ENCODE assay signal across 17 cellular contexts in the genomic region with DNA sequence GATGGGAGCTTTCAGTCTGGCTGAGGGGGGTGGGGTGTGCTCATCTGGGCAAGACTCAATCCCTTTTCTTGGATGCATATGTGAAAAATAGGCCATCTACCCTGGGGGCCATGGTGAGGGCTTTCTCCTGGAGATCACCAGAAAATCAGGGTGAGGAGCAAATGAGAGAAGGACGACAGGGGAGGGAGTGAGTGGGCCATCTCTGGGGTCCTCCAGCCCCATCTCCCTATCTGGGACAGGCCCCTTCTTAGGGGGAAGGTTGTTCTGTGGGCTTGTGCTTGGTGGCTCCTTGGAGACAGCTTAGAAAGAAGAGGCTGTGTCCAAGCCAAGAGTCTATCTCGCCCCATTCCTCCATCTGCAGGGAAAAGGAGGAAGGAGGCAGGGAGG.
A peak's percentile ranks its signal among the peaks of the same experiment; 100 is the strongest.
DNase-seq lines count a peak whose midpoint lies in the region; ATAC-seq and TF ChIP-seq lines count a peak whose summit lies in the region.
"Had no signal": no experiment of that assay in that cellular context is flagged by ENCODE, and none has a peak within 500 bp of the region (broad histone marks: within the 10 kb centered on the region; RNA-seq: fewer than 3 reads in every experiment).

No MANE protein-coding gene starts in this region.

- no peak overlapping the region for H3K4me3 Mint-ChIP-seq in activated CD8-positive, alpha-beta memory T cell treated with anti-CD3 and anti-CD28 coated beads, Interleukin-2, amount 10 ng/mL, durations not matched to agents 7 days and 5 days
- H3K4me3 Mint-ChIP-seq: CD8-positive, alpha-beta memory T cell had no signal

- intact Hi-C loops in left ventricle myocardium superior (cut with micrococcal nuclease): no loop called here

- H3K27me3 Mint-ChIP-seq in activated CD8-positive, alpha-beta memory T cell treated with anti-CD3 and anti-CD28 coated beads, Interleukin-2, amount 10 ng/mL, durations not matched to agents 7 days and 5 days: no peaks in the 10 kb centered on the region

- H3K36me3 ChIP-seq in WERI-Rb-1: no peaks in the 10 kb centered on the region
- H3K36me3 ChIP-seq: HAP-1 had no signal

- H3K4me1 Mint-ChIP-seq in activated CD8-positive, alpha-beta memory T cell treated with anti-CD3 and anti-CD28 coated beads, Interleukin-2, amount 10 ng/mL, durations not matched to agents 7 days and 5 days: no peaks in the 10 kb centered on the region
- H3K4me1 Mint-ChIP-seq: CD8-positive, alpha-beta memory T cell had no signal

- H3K36me3 Mint-ChIP-seq in activated CD8-positive, alpha-beta memory T cell treated with anti-CD3 and anti-CD28 coated beads, Interleukin-2, amount 10 ng/mL, durations not matched to agents 7 days and 5 days: no peaks in the 10 kb centered on the region
- H3K36me3 Mint-ChIP-seq: CD8-positive, alpha-beta memory T cell had no signal

- no peak overlapping the region for H3K4me3 ChIP-seq in WERI-Rb-1 (ENCODE audit: low read depth, low read length)
- H3K4me3 ChIP-seq: BLaER1 treated with 17β-estradiol and CSF1 and Interleukin-3, amounts not matched to agents 10 nM and 100 nM; HAP-1 had no signal

- no peak overlapping the region for H3K27ac Mint-ChIP-seq in activated CD8-positive, alpha-beta memory T cell treated with anti-CD3 and anti-CD28 coated beads, Interleukin-2, amount 10 ng/mL, durations not matched to agents 7 days and 5 days
- H3K27ac Mint-ChIP-seq: CD8-positive, alpha-beta memory T cell had no signal

- no peaks in the 10 kb centered on the region for H3K9me3 Mint-ChIP-seq in activated CD8-positive, alpha-beta memory T cell treated with anti-CD3 and anti-CD28 coated beads, Interleukin-2, amount 10 ng/mL, durations not matched to agents 7 days and 5 days (ENCODE audit: low read depth)
- H3K9me3 Mint-ChIP-seq: CD8-positive, alpha-beta memory T cell had no signal

- no peaks in the 10 kb centered on the region for H3K9me3 ChIP-seq in WERI-Rb-1 (ENCODE audit: severe bottlenecking)
- H3K9me3 ChIP-seq: BLaER1 treated with 17β-estradiol and CSF1 and Interleukin-3, amounts not matched to agents 10 nM and 100 nM; HAP-1 had no signal

- no peak for TF ChIP-seq CTCF in WERI-Rb-1 (IDR thresholded peaks at IDR 0.05; ENCODE audit: low read depth, low read length)

- no peak for ATAC-seq in activated CD8-positive, alpha-beta memory T cell treated with anti-CD3 and anti-CD28 coated beads, Interleukin-2, amount 10 ng/mL, durations not matched to agents 7 days and 5 days
- no peak for ATAC-seq in left ventricle myocardium superior

- no peaks in the 10 kb centered on the region for H3K27me3 ChIP-seq in WERI-Rb-1 (ENCODE audit: insufficient read depth, low read depth, severe bottlenecking)
- H3K27me3 ChIP-seq: BLaER1 treated with 17β-estradiol and CSF1 and Interleukin-3, amounts not matched to agents 10 nM and 100 nM had no signal

- DNase-seq in activated CD8-positive, alpha-beta memory T cell treated with anti-CD3 and anti-CD28 coated beads, Interleukin-2, amount 50 U/mL, for 48 hours: peak; percentile 32
- DNase-seq in activated CD8-positive, alpha-beta memory T cell treated with anti-CD3 and anti-CD28 coated beads, Interleukin-2, amount 10 ng/mL, durations not matched to agents 7 days and 5 days: no peak
- DNase-seq in WERI-Rb-1 (peak; percentile 3), left ventricle myocardium superior (peak; percentile 4), substantia nigra (lab: John Stamatoyannopoulos, UW) (no peak), NCI-H2081 (lab: John Stamatoyannopoulos, UW) (no peak), NCI-H1694 treated with DMSO at 0.1 percent for 48 hours (lab: John Stamatoyannopoulos, UW) (no peak), AML-193 (lab: John Stamatoyannopoulos, UW) (no peak)
- DNase-seq: DMS79 treated with DMSO at 0.1 percent for 48 hours, NCI-H187 treated with DMSO at 0.1 percent for 48 hours, NCI-H2171, NCI-H446, NCI-H69 had no signal

- no peak overlapping the region for H3K27ac ChIP-seq in WERI-Rb-1
- peak overlapping the region; percentile 68 for H3K27ac ChIP-seq in substantia nigra (ENCODE audit: low read depth, low read length, poor library complexity, severe bottlenecking)
- H3K27ac ChIP-seq: BLaER1 treated with 17β-estradiol and CSF1 and Interleukin-3, amounts not matched to agents 10 nM and 100 nM; HL-60 had no signal

- CTCF ChIA-PET in activated CD8-positive, alpha-beta memory T cell treated with anti-CD3 and anti-CD28 coated beads, Interleukin-2, amount 10 ng/mL, durations not matched to agents 7 days and 5 days (lab: Charles Lee): no interaction called here

Comparison
In these comparisons a context has a peak if more than half of its experiments do, and no peak if none do; other contexts are left out.
1. DNase-seq: peak in activated CD8-positive, alpha-beta memory T cell treated with anti-CD3 and anti-CD28 coated beads, Interleukin-2, amount 50 U/mL, for 48 hours (single experiment), WERI-Rb-1 (single experiment) and left ventricle myocardium superior (single experiment); none in activated CD8-positive, alpha-beta memory T cell treated with anti-CD3 and anti-CD28 coated beads, Interleukin-2, amount 10 ng/mL, durations not matched to agents 7 days and 5 days (single experiment), substantia nigra (0 of 49), NCI-H2081 (0 of 2), NCI-H1694 treated with DMSO at 0.1 percent for 48 hours (single experiment) and AML-193 (0 of 2).